1 cellular context compared by ENCODE assay signal in genomic region chr2:32355976-32356734, GRCh38.
TF ChIP-seq lines count a peak whose summit lies in the region.

No MANE protein-coding gene starts in this region.

TF ChIP-seq in H1, 55 proteins besides CTCF, POLR2A, EP300 and RAD21 (continued from another document):
- TF ChIP-seq CEBPB (IDR thresholded peaks at IDR 0.05; ENCODE audit: low read depth, low read length) (no peak), CHD2 (IDR thresholded peaks at IDR 0.05; ENCODE audit: low read length) (no peak), KDM1A (IDR thresholded peaks at IDR 0.05; ENCODE audit: borderline replicate concordance, low read length) (no peak), ATF2 (IDR thresholded peaks at IDR 0.05; ENCODE audit: low read length) (no peak), BACH1 (IDR thresholded peaks at IDR 0.05; ENCODE audit: low read length) (no peak), SP4 (IDR thresholded peaks at IDR 0.05; ENCODE audit: low read length) (no peak), YY1 (IDR thresholded peaks at IDR 0.05; ENCODE audit: low read depth, low read length) (no peak), TCF12 (IDR thresholded peaks at IDR 0.05; ENCODE audit: low read depth, low read length) (no peak), SP2 (IDR thresholded peaks at IDR 0.05; ENCODE audit: low read length) (no peak), SIN3A (conservative IDR thresholded peaks at IDR 0.05 in 1 of 2, IDR thresholded peaks at IDR 0.05 in 1 of 2; ENCODE audit: low read depth in 1 of 2, low read length in 2 of 2) (no peak), BCL11A (IDR thresholded peaks at IDR 0.05; ENCODE audit: low read depth in 2 of 2, low read length in 2 of 2) (no peak)
